19 cellular contexts compared by ENCODE assay signal in the genomic region with DNA sequence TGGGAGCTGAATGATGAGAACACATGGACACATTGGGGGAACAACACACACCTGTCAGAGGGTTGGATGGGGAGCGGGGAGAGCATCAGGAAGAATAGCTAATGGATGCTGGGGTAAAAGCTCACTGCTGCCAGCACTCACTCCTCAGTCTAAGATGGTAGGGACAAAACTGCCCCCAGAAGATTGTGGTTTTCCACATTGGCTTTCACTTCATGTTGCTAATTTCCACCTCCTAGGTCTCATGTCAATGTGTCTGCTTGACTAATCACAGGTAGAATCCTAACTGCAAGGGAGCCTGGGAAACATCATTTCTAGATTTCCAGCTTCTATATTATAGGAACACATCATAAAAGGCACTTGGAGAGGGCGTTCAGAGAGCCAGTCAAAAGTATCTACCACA. TPM values are rescaled to one million over a fixed set of nuclear protein-coding genes. Genes with fewer than 3 reads are reported as not detected.
DNase-seq lines count a peak whose midpoint lies in the region; ATAC-seq and TF ChIP-seq lines count a peak whose summit lies in the region.
"Had no signal": no experiment of that assay in that cellular context is flagged by ENCODE, and none has a peak within 500 bp of the region (broad histone marks: within the 10 kb centered on the region; RNA-seq: fewer than 3 reads in every experiment).

No MANE protein-coding gene starts in this region.

- no peak overlapping the region for H3K27ac ChIP-seq in CD4-positive, CD25-positive, alpha-beta regulatory T cell (ENCODE audit: insufficient read depth, low read length, poor library complexity, severe bottlenecking)
- no peak overlapping the region for H3K27ac ChIP-seq in CD8-positive, alpha-beta T cell (ENCODE audit: low read depth, low read length)

- DNase-seq in CD4-positive, CD25-positive, alpha-beta regulatory T cell: no peak
- DNase-seq in CD8-positive, alpha-beta T cell: no peak
- DNase-seq in activated CD8-positive, alpha-beta T cell treated with anti-CD3 and anti-CD28 coated beads for 36 hours: no peak
- no peak for DNase-seq in naive thymus-derived CD8-positive, alpha-beta T cell
- no peak for DNase-seq in effector memory CD8-positive, alpha-beta T cell
- DNase-seq in iPS-NIHi11 (ENCODE audit: low spot score): no peak
- no peak for DNase-seq in type B pancreatic cell (ENCODE audit: extremely low spot score, unreplicated experiment)
- DNase-seq: ACHN, AML-193, DMS79, NCI-H1436, NCI-H2029, NCI-H2171, NCI-H446, OCI-M1, SIG-M5 had no signal

- peaks cover 20% of the 10 kb centered on the region for H3K36me3 ChIP-seq in CD4-positive, CD25-positive, alpha-beta regulatory T cell (ENCODE audit: control insufficient read depth, insufficient read depth, low read length)
- no peaks in the 10 kb centered on the region for H3K36me3 ChIP-seq in CD8-positive, alpha-beta T cell (ENCODE audit: insufficient read depth, low read length)

- H3K27ac Mint-ChIP-seq in CD4-positive, CD25-positive, alpha-beta regulatory T cell: peak overlapping the region in 2 of 3 donors; percentile 9 to 67
- peak overlapping the region; percentile 6 for H3K27ac Mint-ChIP-seq in CD8-positive, alpha-beta T cell
- peak overlapping the region; percentile 73 for H3K27ac Mint-ChIP-seq in activated CD8-positive, alpha-beta T cell treated with anti-CD3 and anti-CD28 coated beads for 36 hours
- peak overlapping the region in 9 of 10 donors; percentile 0 to 86 (median 60) for H3K27ac Mint-ChIP-seq in naive thymus-derived CD8-positive, alpha-beta T cell
- peak overlapping the region in 1 of 2 donors; percentile 3 for H3K27ac Mint-ChIP-seq in effector memory CD8-positive, alpha-beta T cell
- no peak overlapping the region for H3K27ac Mint-ChIP-seq in type B pancreatic cell
- H3K27ac Mint-ChIP-seq: GM23338 had no signal

- TF ChIP-seq CTCF in CD8-positive, alpha-beta T cell (IDR thresholded peaks at IDR 0.05): no peak
- TF ChIP-seq CTCF in activated CD8-positive, alpha-beta T cell treated with anti-CD3 and anti-CD28 coated beads for 36 hours (IDR thresholded peaks at IDR 0.05): no peak
- TF ChIP-seq CTCF in type B pancreatic cell (conservative IDR thresholded peaks at IDR 0.05): no peak

- H3K9me3 Mint-ChIP-seq in CD4-positive, CD25-positive, alpha-beta regulatory T cell: peaks cover 0 to 4% (median 0%) of the 10 kb centered on the region in 7 donors
- H3K9me3 Mint-ChIP-seq in CD8-positive, alpha-beta T cell: no peaks in the 10 kb centered on the region
- peaks cover 6% of the 10 kb centered on the region for H3K9me3 Mint-ChIP-seq in activated CD8-positive, alpha-beta T cell treated with anti-CD3 and anti-CD28 coated beads for 36 hours
- peaks cover 0 to 3% (median 0%) of the 10 kb centered on the region in 9 donors for H3K9me3 Mint-ChIP-seq in naive thymus-derived CD8-positive, alpha-beta T cell
- H3K9me3 Mint-ChIP-seq in effector memory CD8-positive, alpha-beta T cell: no peaks in the 10 kb centered on the region
- no peaks in the 10 kb centered on the region for H3K9me3 Mint-ChIP-seq in type B pancreatic cell
- H3K9me3 Mint-ChIP-seq: GM23338 had no signal

- H3K27me3 Mint-ChIP-seq in CD4-positive, CD25-positive, alpha-beta regulatory T cell: no peaks in the 10 kb centered on the region
- no peaks in the 10 kb centered on the region for H3K27me3 Mint-ChIP-seq in CD8-positive, alpha-beta T cell (ENCODE audit: low read depth)
- no peaks in the 10 kb centered on the region for H3K27me3 Mint-ChIP-seq in activated CD8-positive, alpha-beta T cell treated with anti-CD3 and anti-CD28 coated beads for 36 hours
- H3K27me3 Mint-ChIP-seq in naive thymus-derived CD8-positive, alpha-beta T cell: no peaks in the 10 kb centered on the region
- no peaks in the 10 kb centered on the region for H3K27me3 Mint-ChIP-seq in effector memory CD8-positive, alpha-beta T cell
- peaks cover 3% of the 10 kb centered on the region for H3K27me3 Mint-ChIP-seq in type B pancreatic cell

- no peak overlapping the region for H3K4me3 ChIP-seq in CD4-positive, CD25-positive, alpha-beta regulatory T cell (ENCODE audit: low read depth, low read length)
- H3K4me3 ChIP-seq in CD8-positive, alpha-beta T cell (ENCODE audit: low read depth, low read length): no peak overlapping the region
- H3K4me3 ChIP-seq: GM23338 had no signal

- no peaks in the 10 kb centered on the region for H3K9me3 ChIP-seq in CD4-positive, CD25-positive, alpha-beta regulatory T cell (ENCODE audit: control insufficient read depth in 2 of 2, low read length in 2 of 2)
- H3K9me3 ChIP-seq in CD8-positive, alpha-beta T cell (ENCODE audit: low read length): no peaks in the 10 kb centered on the region

- H3K4me1 Mint-ChIP-seq in CD4-positive, CD25-positive, alpha-beta regulatory T cell: peaks cover 33 to 79% (median 65%) of the 10 kb centered on the region in 4 donors
- peaks cover 79% of the 10 kb centered on the region for H3K4me1 Mint-ChIP-seq in CD8-positive, alpha-beta T cell (ENCODE audit: low read depth)
- peaks cover 77% of the 10 kb centered on the region for H3K4me1 Mint-ChIP-seq in activated CD8-positive, alpha-beta T cell treated with anti-CD3 and anti-CD28 coated beads for 36 hours (ENCODE audit: low read depth)
- H3K4me1 Mint-ChIP-seq in naive thymus-derived CD8-positive, alpha-beta T cell: peaks cover 42 to 82% (median 76%) of the 10 kb centered on the region in 4 donors
- H3K4me1 Mint-ChIP-seq in effector memory CD8-positive, alpha-beta T cell (ENCODE audit: low read depth in 2 of 2): peaks cover 51 to 77% of the 10 kb centered on the region in 2 donors
- H3K4me1 Mint-ChIP-seq in type B pancreatic cell (ENCODE audit: unreplicated experiment): no peaks in the 10 kb centered on the region
- H3K4me1 Mint-ChIP-seq: GM23338 had no signal

- peaks cover 32% of the 10 kb centered on the region for H3K36me3 Mint-ChIP-seq in CD4-positive, CD25-positive, alpha-beta regulatory T cell
- H3K36me3 Mint-ChIP-seq in CD8-positive, alpha-beta T cell: peaks cover 53% of the 10 kb centered on the region
- H3K36me3 Mint-ChIP-seq in activated CD8-positive, alpha-beta T cell treated with anti-CD3 and anti-CD28 coated beads for 36 hours (ENCODE audit: low read depth): peaks cover 56% of the 10 kb centered on the region
- peaks cover 0 to 37% (median 26%) of the 10 kb centered on the region in 3 donors for H3K36me3 Mint-ChIP-seq in naive thymus-derived CD8-positive, alpha-beta T cell
- H3K36me3 Mint-ChIP-seq in effector memory CD8-positive, alpha-beta T cell (ENCODE audit: insufficient read depth): peaks cover 14% of the 10 kb centered on the region
- no peaks in the 10 kb centered on the region for H3K36me3 Mint-ChIP-seq in type B pancreatic cell

- H3K4me1 ChIP-seq in CD4-positive, CD25-positive, alpha-beta regulatory T cell (ENCODE audit: control insufficient read depth, insufficient read depth, low read length, poor library complexity, severe bottlenecking): peaks cover 36% of the 10 kb centered on the region
- H3K4me1 ChIP-seq in CD8-positive, alpha-beta T cell (ENCODE audit: insufficient read depth, low read length): peaks cover 56% of the 10 kb centered on the region

- intact Hi-C loops in CD8-positive, alpha-beta T cell (cut with DNase I, micrococcal nuclease): loop anchor here in 1 of 2 experiments (5.0 kb wide), 1 partner anchor 42 kb away; no protein-coding TSS in a partner anchor
- intact Hi-C loops in activated CD8-positive, alpha-beta T cell treated with anti-CD3 and anti-CD28 coated beads for 36 hours (cut with micrococcal nuclease): no loop called here

- POLR2A ChIA-PET in CD8-positive, alpha-beta T cell (lab: Charles Lee): interaction anchor here (0.8 to 0.9 kb wide), 2 partner anchors 15 to 37 kb away, joined by 3 read pairs; no protein-coding TSS in a partner anchor
- POLR2A ChIA-PET in activated CD8-positive, alpha-beta T cell treated with anti-CD3 and anti-CD28 coated beads for 36 hours (lab: Charles Lee): interaction anchor here (2.6 kb wide), 1 partner anchor 11 kb away, joined by 11 read pairs; no protein-coding TSS in a partner anchor
- POLR2A ChIA-PET in naive thymus-derived CD8-positive, alpha-beta T cell (lab: Charles Lee): interaction anchor here (0.6 to 1.2 kb wide), 3 partner anchors 13 to 22 kb away, joined by 3 to 5 read pairs (median 4); no protein-coding TSS in a partner anchor

- CTCF ChIA-PET in CD8-positive, alpha-beta T cell (lab: Charles Lee): interaction anchor here (1.6 kb wide), 1 partner anchor 16 kb away, joined by 4 read pairs; no protein-coding TSS in a partner anchor
- CTCF ChIA-PET in activated CD8-positive, alpha-beta T cell treated with anti-CD3 and anti-CD28 coated beads for 36 hours (lab: Charles Lee): no interaction called here

- H3K4me3 Mint-ChIP-seq in CD4-positive, CD25-positive, alpha-beta regulatory T cell: peak overlapping the region in 3 of 4 donors; percentile 38 to 52 (median 43)
- no peak overlapping the region for H3K4me3 Mint-ChIP-seq in CD8-positive, alpha-beta T cell
- H3K4me3 Mint-ChIP-seq in activated CD8-positive, alpha-beta T cell treated with anti-CD3 and anti-CD28 coated beads for 36 hours: no peak overlapping the region
- peak overlapping the region in 4 of 10 donors; percentile 9 to 50 (median 45) for H3K4me3 Mint-ChIP-seq in naive thymus-derived CD8-positive, alpha-beta T cell
- H3K4me3 Mint-ChIP-seq in effector memory CD8-positive, alpha-beta T cell: no peak overlapping the region
- no peak overlapping the region for H3K4me3 Mint-ChIP-seq in type B pancreatic cell
- H3K4me3 Mint-ChIP-seq: GM23338 had no signal

- no peaks in the 10 kb centered on the region for H3K27me3 ChIP-seq in CD4-positive, CD25-positive, alpha-beta regulatory T cell (ENCODE audit: control insufficient read depth, insufficient read depth, low read length)
- H3K27me3 ChIP-seq in CD8-positive, alpha-beta T cell (ENCODE audit: insufficient read depth, low read length): no peaks in the 10 kb centered on the region

- no peak for ATAC-seq in CD4-positive, CD25-positive, alpha-beta regulatory T cell (ENCODE audit: low read depth in 2 of 2)
- ATAC-seq in CD8-positive, alpha-beta T cell: no peak
- no peak for ATAC-seq in activated CD8-positive, alpha-beta T cell treated with anti-CD3 and anti-CD28 coated beads for 36 hours
- no peak for ATAC-seq in naive thymus-derived CD8-positive, alpha-beta T cell
- ATAC-seq in effector memory CD8-positive, alpha-beta T cell (replicated peaks): no peak
- ATAC-seq: GM23338, HCT116 had no signal

RNA-seq across cellular contexts. Expression of a gene that starts 22.6 kb away (rescaled TPM):
- 86.4 TPM for total RNA-seq in CD4-positive, CD25-positive, alpha-beta regulatory T cell
- 10 to 100 TPM; 44.1 to 56.0 (median 50.3) TPM for polyA plus RNA-seq in CD4-positive, CD25-positive, alpha-beta regulatory T cell
- total RNA-seq in CD8-positive, alpha-beta T cell: 10 to 100 TPM; 36.4 to 36.8 TPM
- 10 to 100 TPM; 61.9 to 64.8 TPM for total RNA-seq in activated CD8-positive, alpha-beta T cell treated with anti-CD3 and anti-CD28 coated beads for 36 hours
- 100 to 1,000 TPM in 1 of 2 experiments, 10 to 100 TPM in 1; 91.6 to 102 TPM for total RNA-seq in naive thymus-derived CD8-positive, alpha-beta T cell
- 10 to 100 TPM; 50.0 to 68.5 (median 65.1) TPM for polyA plus RNA-seq in naive thymus-derived CD8-positive, alpha-beta T cell
- 0.12 and 0.48 TPM in 2 replicates for total RNA-seq in type B pancreatic cell (ENCODE audit: low replicate concordance)
- total RNA-seq: G401 had no signal

Comparison
In these comparisons a context has a peak if more than half of its experiments do, and no peak if none do; other contexts are left out.
1. H3K4me3 Mint-ChIP-seq: peak in CD4-positive, CD25-positive, alpha-beta regulatory T cell (3 of 4); none in CD8-positive, alpha-beta T cell (single experiment), activated CD8-positive, alpha-beta T cell treated with anti-CD3 and anti-CD28 coated beads for 36 hours (single experiment), effector memory CD8-positive, alpha-beta T cell (0 of 2) and type B pancreatic cell (single experiment).
2. RNA of a gene that starts 22.6 kb away (total RNA-seq): 91.6 to 102 TPM in naive thymus-derived CD8-positive, alpha-beta T cell, 86.4 TPM in CD4-positive, CD25-positive, alpha-beta regulatory T cell (single experiment), 61.9 to 64.8 TPM in activated CD8-positive, alpha-beta T cell treated with anti-CD3 and anti-CD28 coated beads for 36 hours and 36.4 to 36.8 TPM in CD8-positive, alpha-beta T cell; 0.12 to 0.48 TPM in type B pancreatic cell; every median in the first group is over 10 times any median in the second.